In the genomic region with DNA sequence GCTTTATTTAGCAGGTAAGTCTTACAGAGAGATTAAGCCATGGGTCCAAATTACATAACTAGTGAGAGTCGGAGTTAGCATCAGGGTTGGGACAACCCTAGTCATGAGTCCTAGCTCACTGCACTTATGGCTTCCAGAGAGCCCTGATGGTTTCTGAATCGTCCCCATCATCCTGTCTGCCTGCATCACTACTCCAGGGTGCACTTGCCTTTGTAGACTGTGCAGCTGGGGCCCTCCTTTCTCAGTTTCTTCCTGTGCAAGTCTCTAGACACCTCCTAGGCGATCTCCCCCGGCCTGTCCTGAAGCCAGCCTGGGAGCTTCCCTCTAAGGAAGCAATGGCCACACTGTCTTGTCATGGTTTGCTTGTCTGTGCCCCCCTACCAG, we compare ENCODE assay signal across 11 cellular contexts.
"Had no signal": no experiment of that assay in that cellular context is flagged by ENCODE, and none has a peak within 500 bp of the region (broad histone marks: within the 10 kb centered on the region; RNA-seq: fewer than 3 reads in every experiment).

No MANE protein-coding gene starts in this region.

- H3K9me3 Mint-ChIP-seq: activated naive CD4-positive, alpha-beta T cell treated with anti-CD3 and anti-CD28 coated beads, Interleukin-2, amount 50 U/mL, for 72 hours; naive thymus-derived CD8-positive, alpha-beta T cell had no signal

- H3K9me3 ChIP-seq: breast epithelium, esophagus muscularis mucosa, neutrophil, thyroid gland, vagina had no signal

- FAIRE-seq: endometrium, small intestine had no signal

- H3K27me3 ChIP-seq: breast epithelium, esophagus muscularis mucosa, thyroid gland, vagina had no signal

- H3K4me3 Mint-ChIP-seq: naive thymus-derived CD8-positive, alpha-beta T cell had no signal

- H3K27ac ChIP-seq: breast epithelium, dorsolateral prefrontal cortex, esophagus muscularis mucosa, neutrophil, thyroid gland, vagina had no signal

- H3K27ac Mint-ChIP-seq: activated naive CD4-positive, alpha-beta T cell treated with anti-CD3 and anti-CD28 coated beads, Interleukin-2, amount 50 U/mL, for 72 hours had no signal

- H3K4me1 ChIP-seq: breast epithelium, vagina had no signal

- H3K36me3 ChIP-seq: breast epithelium had no signal

- H3K4me3 ChIP-seq: breast epithelium, dorsolateral prefrontal cortex, esophagus muscularis mucosa, lung, thyroid gland, vagina had no signal
